ENCODE assay signal across 26 cellular contexts in the genomic region with DNA sequence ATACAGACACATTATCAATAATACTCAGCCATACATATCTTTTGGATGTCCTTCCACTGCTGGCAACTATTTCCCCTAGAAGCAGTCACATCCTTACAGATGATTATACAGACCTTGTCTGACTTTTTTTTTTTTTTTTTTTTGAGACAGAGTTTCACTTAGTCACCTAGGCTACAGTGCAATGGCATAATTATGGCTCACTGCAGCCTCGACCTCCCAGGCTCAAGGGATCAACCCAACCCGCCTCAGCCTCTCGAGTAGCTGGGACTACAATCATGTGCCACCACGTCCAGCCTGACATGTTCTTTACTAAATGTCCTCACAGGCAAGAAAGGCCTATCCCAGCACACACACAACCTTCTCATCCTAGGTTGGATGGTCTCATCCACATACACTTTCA. TPM values are rescaled to one million over a fixed set of nuclear protein-coding genes. Genes with fewer than 3 reads are reported as not detected.
"Had no signal": no experiment of that assay in that cellular context is flagged by ENCODE, and none has a peak within 500 bp of the region (broad histone marks: within the 10 kb centered on the region; RNA-seq: fewer than 3 reads in every experiment).

No MANE protein-coding gene starts in this region.

- H3K27ac Mint-ChIP-seq: activated CD4-positive, alpha-beta memory T cell treated with anti-CD3 and anti-CD28 coated beads, Interleukin-2, amount 10 ng/mL, durations not matched to agents 7 days and 5 days; activated naive CD4-positive, alpha-beta T cell treated with anti-CD3 and anti-CD28 coated beads, Interleukin-2, amount 10 ng/mL, durations not matched to agents 7 days and 5 days; activated T-cell treated with anti-CD3 and anti-CD28 coated beads, Interleukin-2, amount 50 U/mL, for 72 hours; mesothelial cell of epicardium; naive thymus-derived CD8-positive, alpha-beta T cell; stimulated activated naive B cell treated with anti-CD40 and anti-IgM and Interleukin-4, amounts not matched to agents 10 μg/mL and 1 μg/mL and 100 μg/mL, for 72 hours; T-helper 2 cell treated with Interferon-gamma antibody and Interleukin-4, amounts not matched to agents 5 μg/mL and 100 μg/mL, for 36 hours; type B pancreatic cell had no signal

- H3K36me3 Mint-ChIP-seq: activated naive CD4-positive, alpha-beta T cell treated with anti-CD3 and anti-CD28 coated beads, Interleukin-2, amount 10 ng/mL, durations not matched to agents 7 days and 5 days; mesothelial cell of epicardium; naive thymus-derived CD8-positive, alpha-beta T cell; stimulated activated naive B cell treated with anti-CD40 and anti-IgM and Interleukin-4, amounts not matched to agents 10 μg/mL and 1 μg/mL and 100 μg/mL, for 72 hours; type B pancreatic cell had no signal

- ATAC-seq: activated T-cell treated with anti-CD3 and anti-CD28 coated beads, Interleukin-2, amount 50 U/mL, for 72 hours; left ventricle myocardium superior; naive thymus-derived CD8-positive, alpha-beta T cell; stimulated activated naive B cell treated with anti-CD40 and anti-IgM and Interleukin-4, amounts not matched to agents 10 μg/mL and 1 μg/mL and 100 μg/mL, for 72 hours had no signal

- H2AFZ ChIP-seq: hepatocyte, neural progenitor cell had no signal

- H3K27ac ChIP-seq: coronary artery, hepatocyte, neural progenitor cell, sigmoid colon, testis, vagina, WERI-Rb-1 had no signal

- H3K4me1 Mint-ChIP-seq: activated naive CD4-positive, alpha-beta T cell treated with anti-CD3 and anti-CD28 coated beads, Interleukin-2, amount 10 ng/mL, durations not matched to agents 7 days and 5 days; naive thymus-derived CD8-positive, alpha-beta T cell had no signal

- FAIRE-seq: endometrium had no signal

- H3K4me3 ChIP-seq: coronary artery, hepatocyte, neural progenitor cell, sigmoid colon, smooth muscle cell, testis, vagina had no signal

- H3K4me3 Mint-ChIP-seq: activated CD4-positive, alpha-beta memory T cell treated with anti-CD3 and anti-CD28 coated beads, Interleukin-2, amount 10 ng/mL, durations not matched to agents 7 days and 5 days; activated naive CD4-positive, alpha-beta T cell treated with anti-CD3 and anti-CD28 coated beads, Interleukin-2, amount 10 ng/mL, durations not matched to agents 7 days and 5 days; activated T-cell treated with anti-CD3 and anti-CD28 coated beads, Interleukin-2, amount 50 U/mL, for 72 hours; mesothelial cell of epicardium; naive thymus-derived CD8-positive, alpha-beta T cell; neural progenitor cell; stimulated activated naive B cell treated with anti-CD40 and anti-IgM and Interleukin-4, amounts not matched to agents 10 μg/mL and 1 μg/mL and 100 μg/mL, for 72 hours; T-helper 2 cell treated with Interferon-gamma antibody and Interleukin-4, amounts not matched to agents 5 μg/mL and 100 μg/mL, for 36 hours; type B pancreatic cell had no signal

- H3K9me3 Mint-ChIP-seq: activated CD4-positive, alpha-beta memory T cell treated with anti-CD3 and anti-CD28 coated beads, Interleukin-2, amount 10 ng/mL, durations not matched to agents 7 days and 5 days; activated naive CD4-positive, alpha-beta T cell treated with anti-CD3 and anti-CD28 coated beads, Interleukin-2, amount 10 ng/mL, durations not matched to agents 7 days and 5 days; activated T-cell treated with anti-CD3 and anti-CD28 coated beads, Interleukin-2, amount 50 U/mL, for 72 hours; mesothelial cell of epicardium; naive thymus-derived CD8-positive, alpha-beta T cell; neural progenitor cell; stimulated activated naive B cell treated with anti-CD40 and anti-IgM and Interleukin-4, amounts not matched to agents 10 μg/mL and 1 μg/mL and 100 μg/mL, for 72 hours; T-helper 2 cell treated with Interferon-gamma antibody and Interleukin-4, amounts not matched to agents 5 μg/mL and 100 μg/mL, for 36 hours; type B pancreatic cell had no signal

- H3K27me3 ChIP-seq: hepatocyte, neural progenitor cell, sigmoid colon, testis, vagina had no signal

- H3K9me3 ChIP-seq: sigmoid colon, testis, vagina had no signal

- DNase-seq: activated CD4-positive, alpha-beta memory T cell treated with anti-CD3 and anti-CD28 coated beads, Interleukin-2, amount 10 ng/mL, durations not matched to agents 7 days and 5 days; activated effector memory CD4-positive, alpha-beta T cell treated with anti-CD3 and anti-CD28 coated beads, Interleukin-2, amount 50 U/mL, for 16 hours; activated naive CD4-positive, alpha-beta T cell treated with anti-CD3 and anti-CD28 coated beads, Interleukin-2, amount 10 ng/mL, durations not matched to agents 7 days and 5 days; activated T-cell treated with anti-CD3 and anti-CD28 coated beads, Interleukin-2, amount 50 U/mL, for 72 hours; amygdala; cerebellar nuclear complex; foreskin melanocyte; glutamatergic neuron; kidney glomerular epithelial cell; left ventricle myocardium superior; mammary epithelial cell; naive thymus-derived CD8-positive, alpha-beta T cell; sigmoid colon; stimulated activated CD4-positive, alpha-beta T cell treated with anti-CD3 and anti-CD28 coated beads, Interleukin-15, amount 100 ng/mL, for 24 hours; stimulated activated naive B cell treated with anti-CD40 and anti-IgM and Interleukin-4, amounts not matched to agents 10 μg/mL and 1 μg/mL and 100 μg/mL, for 72 hours; testis; WERI-Rb-1 had no signal

- H3K4me1 ChIP-seq: sigmoid colon, testis, vagina had no signal

- H3K4me2 ChIP-seq: hepatocyte, neural progenitor cell, smooth muscle cell had no signal

- H3K36me3 ChIP-seq: neural progenitor cell, sigmoid colon, vagina had no signal

- H3K9ac ChIP-seq: neural progenitor cell had no signal

RNA-seq across cellular contexts. Expression of a gene that starts 24.0 kb away (rescaled TPM):
- polyA plus RNA-seq: naive thymus-derived CD8-positive, alpha-beta T cell had no signal

RNA-seq across cellular contexts. Expression of a gene that starts 29.9 kb away (rescaled TPM):
- total RNA-seq: activated CD4-positive, alpha-beta memory T cell treated with anti-CD3 and anti-CD28 coated beads, Interleukin-2, amount 10 ng/mL, durations not matched to agents 7 days and 5 days; activated T-cell treated with anti-CD3 and anti-CD28 coated beads, Interleukin-2, amount 50 U/mL, for 72 hours had no signal
- polyA plus RNA-seq: naive thymus-derived CD8-positive, alpha-beta T cell had no signal
